In genomic region chr21:30057108-30057507, GRCh38 we compare ENCODE assay signal across 8 cellular contexts.
"Had no signal": no experiment of that assay in that cellular context is flagged by ENCODE, and none has a peak within 500 bp of the region (broad histone marks: within the 10 kb centered on the region; RNA-seq: fewer than 3 reads in every experiment).

No MANE protein-coding gene starts in this region.

- H3K4me3 ChIP-seq: GM23248, HAP-1 had no signal

- ATAC-seq: HCT116, HepG2 had no signal

- DNase-seq: GM23248, GOT3, H7, HFFc6 had no signal

- H3K27ac ChIP-seq: GM23248, HL-60 had no signal

- H3K9me3 ChIP-seq: HAP-1 had no signal

- H3K36me3 ChIP-seq: HAP-1 had no signal

- H3K4me1 ChIP-seq: HAP-1 had no signal
